ENCODE assay signal across 9 cellular contexts in the genomic region with DNA sequence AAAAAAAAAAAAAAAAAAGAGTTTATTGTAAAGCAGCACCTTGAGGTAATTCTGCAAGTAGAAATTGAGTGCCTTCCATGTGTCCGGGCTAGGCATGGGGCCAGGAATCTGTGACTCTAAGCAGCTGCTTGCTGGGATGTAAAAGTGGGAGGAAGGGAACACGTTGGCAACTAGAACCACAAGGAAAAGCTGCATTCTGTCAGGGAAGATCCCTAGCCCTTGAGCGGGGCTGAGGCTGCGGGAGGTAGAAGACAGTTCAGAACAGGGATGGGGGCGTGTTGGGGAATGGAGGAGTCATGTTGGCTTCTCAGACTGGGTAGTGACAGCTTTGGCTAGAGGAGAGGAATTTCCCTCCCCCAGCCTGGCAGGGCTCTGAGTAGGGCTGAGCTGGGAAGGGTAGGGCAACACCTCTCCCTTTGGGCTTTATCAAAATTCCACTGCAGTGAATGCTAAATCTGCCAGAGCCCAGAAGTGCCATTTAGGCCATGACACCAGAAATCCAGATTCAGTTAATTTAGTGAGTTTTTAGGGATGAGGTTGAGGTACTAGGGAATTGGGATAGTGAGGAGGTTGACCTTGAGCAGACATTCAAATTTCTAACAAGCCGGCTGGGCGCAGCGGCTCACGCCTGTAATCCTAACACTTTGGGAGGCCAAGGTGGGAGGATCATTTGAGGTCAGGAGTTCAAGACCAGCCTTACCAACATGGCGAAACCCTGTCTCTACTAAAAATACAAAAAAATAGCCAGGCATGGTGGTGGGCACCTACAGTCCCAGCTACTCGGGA. TPM values are rescaled to one million over a fixed set of nuclear protein-coding genes. Genes with fewer than 3 reads are reported as not detected.
A peak's percentile ranks its signal among the peaks of the same experiment; 100 is the strongest.
DNase-seq lines count a peak whose midpoint lies in the region; ATAC-seq, FAIRE-seq and TF ChIP-seq lines count a peak whose summit lies in the region.
"Had no signal": no experiment of that assay in that cellular context is flagged by ENCODE, and none has a peak within 500 bp of the region (broad histone marks: within the 10 kb centered on the region; RNA-seq: fewer than 3 reads in every experiment).

No MANE protein-coding gene starts in this region.

- no peaks in the 10 kb centered on the region for H3K27me3 Mint-ChIP-seq in CD8-positive, alpha-beta T cell (ENCODE audit: low read depth)

- no peak for FAIRE-seq in pancreas (lab: Jason Lieb, UNC)

- 22 to 27% methylated on average over 8 of the region's 11 CpGs for WGBS in gastroesophageal sphincter (ENCODE audit: low coverage in 1 of 2), 2 donors
- 32 to 37% methylated on average over 11 of the region's 11 CpGs for WGBS in pancreas, 2 donors

- intact Hi-C loops in pancreas (cut with DNase I): no loop called here
- intact Hi-C loops in CD8-positive, alpha-beta T cell (cut with DNase I, micrococcal nuclease): loop anchor here in 1 of 2 experiments (10.0 kb wide), 1 partner anchor 437 kb away; the partner anchor contains the start of genes ACAD10 and BRAP

- H3K4me3 ChIP-seq in RWPE2 (ENCODE audit: severe bottlenecking) (no peak overlapping the region), gastroesophageal sphincter (no peak overlapping the region), pancreas (no peak overlapping the region)
- H3K4me3 ChIP-seq in CD8-positive, alpha-beta T cell (ENCODE audit: low read depth, low read length): no peak overlapping the region

- H3K36me3 Mint-ChIP-seq in CD8-positive, alpha-beta T cell: no peaks in the 10 kb centered on the region
- peaks cover 9% of the 10 kb centered on the region for H3K36me3 Mint-ChIP-seq in stimulated activated effector memory CD8-positive, alpha-beta T cell treated with anti-CD3 and anti-CD28 coated beads, Interleukin-12 subunit alpha, Interleukin-12 subunit beta, amount 100 ng/mL, for 72 hours

- POLR2A ChIA-PET in CD8-positive, alpha-beta T cell (lab: Charles Lee): interaction anchor here (0.7 to 0.8 kb wide), 2 partner anchors 10 to 297 kb away, joined by 3 to 5 read pairs; partner anchors contain the start of gene PTPN11

- H3K9me3 ChIP-seq in RWPE2 (ENCODE audit: severe bottlenecking) (no peaks in the 10 kb centered on the region), gastroesophageal sphincter (no peaks in the 10 kb centered on the region), pancreas (no peaks in the 10 kb centered on the region)
- no peaks in the 10 kb centered on the region for H3K9me3 ChIP-seq in CD8-positive, alpha-beta T cell (ENCODE audit: low read length)

- H3K36me3 ChIP-seq in RWPE2 (ENCODE audit: low read depth) (no peaks in the 10 kb centered on the region), gastroesophageal sphincter (no peaks in the 10 kb centered on the region), pancreas (no peaks in the 10 kb centered on the region)
- H3K36me3 ChIP-seq in CD8-positive, alpha-beta T cell (ENCODE audit: insufficient read depth, low read length): no peaks in the 10 kb centered on the region

- ATAC-seq in RWPE2 (ENCODE audit: low read depth) (peak; percentile 37), gastroesophageal sphincter (peak; percentile 12), pancreas (peak; percentile 46 to 55 (median 48))
- no peak for ATAC-seq in CD8-positive, alpha-beta T cell
- no peak for ATAC-seq in stimulated activated effector memory CD8-positive, alpha-beta T cell treated with anti-CD3 and anti-CD28 coated beads, Interleukin-12 subunit alpha, Interleukin-12 subunit beta, amount 100 ng/mL, for 72 hours

- H3K4me1 ChIP-seq in RWPE2 (ENCODE audit: insufficient read depth, poor library complexity, severe bottlenecking) (peaks cover 29% of the 10 kb centered on the region), gastroesophageal sphincter (peaks cover 4 to 48% (median 22%) of the 10 kb centered on the region in 3 donors), pancreas (peaks cover 0 to 24% (median 5%) of the 10 kb centered on the region in 3 donors)
- peaks cover 15% of the 10 kb centered on the region for H3K4me1 ChIP-seq in CD8-positive, alpha-beta T cell (ENCODE audit: insufficient read depth, low read length)

- no peaks in the 10 kb centered on the region for H3K27me3 ChIP-seq in RWPE2 (ENCODE audit: insufficient read depth, poor library complexity, severe bottlenecking)
- H3K27me3 ChIP-seq in gastroesophageal sphincter: no peaks in the 10 kb centered on the region
- no peaks in the 10 kb centered on the region for H3K27me3 ChIP-seq in pancreas
- H3K27me3 ChIP-seq in CD8-positive, alpha-beta T cell (ENCODE audit: insufficient read depth, low read length): no peaks in the 10 kb centered on the region

- DNase-seq in DMS79 (lab: John Stamatoyannopoulos, UW) (peak; percentile 74), RWPE2 (ENCODE audit: low spot score) (peak; percentile 59), pancreas (peak; percentile 83 to 92 (median 88)), NOMO-1 treated with DMSO at 0.1 percent for 48 hours (lab: John Stamatoyannopoulos, UW; ENCODE audit: unreplicated experiment) (no peak), NCI-H345 treated with DMSO at 0.1 percent for 48 hours (lab: John Stamatoyannopoulos, UW; ENCODE audit: unreplicated experiment) (no peak)
- no peak for DNase-seq in CD8-positive, alpha-beta T cell
- DNase-seq in stimulated activated effector memory CD8-positive, alpha-beta T cell treated with anti-CD3 and anti-CD28 coated beads, Interleukin-12 subunit alpha, Interleukin-12 subunit beta, amount 100 ng/mL, for 72 hours (ENCODE audit: low spot score in 2 of 2): no peak

- no peak overlapping the region for H3K27ac Mint-ChIP-seq in CD8-positive, alpha-beta T cell
- no peak overlapping the region for H3K27ac Mint-ChIP-seq in stimulated activated effector memory CD8-positive, alpha-beta T cell treated with anti-CD3 and anti-CD28 coated beads, Interleukin-12 subunit alpha, Interleukin-12 subunit beta, amount 100 ng/mL, for 72 hours

- no peak for TF ChIP-seq CTCF in RWPE2 (IDR thresholded peaks at IDR 0.05; ENCODE audit: poor library complexity, severe bottlenecking)
- TF ChIP-seq CTCF in gastroesophageal sphincter (IDR thresholded peaks at IDR 0.05): no peak
- no peak for TF ChIP-seq CTCF in pancreas (IDR thresholded peaks at IDR 0.05)
- TF ChIP-seq CTCF in CD8-positive, alpha-beta T cell (IDR thresholded peaks at IDR 0.05): no peak

- no peak for TF ChIP-seq POLR2A in gastroesophageal sphincter (IDR thresholded peaks at IDR 0.05)

- H3K4me1 Mint-ChIP-seq in CD8-positive, alpha-beta T cell (ENCODE audit: low read depth): peaks cover 14% of the 10 kb centered on the region
- peaks cover 10% of the 10 kb centered on the region for H3K4me1 Mint-ChIP-seq in stimulated activated effector memory CD8-positive, alpha-beta T cell treated with anti-CD3 and anti-CD28 coated beads, Interleukin-12 subunit alpha, Interleukin-12 subunit beta, amount 100 ng/mL, for 72 hours

- H3K27ac ChIP-seq in RWPE2 (ENCODE audit: poor library complexity, severe bottlenecking): peak overlapping the region; percentile 55
- peak overlapping the region; percentile 80 to 97 (median 84) for H3K27ac ChIP-seq in gastroesophageal sphincter
- peak overlapping the region in 3 of 4 donors; percentile 15 to 69 (median 63) for H3K27ac ChIP-seq in pancreas
- no peak overlapping the region for H3K27ac ChIP-seq in CD8-positive, alpha-beta T cell (ENCODE audit: low read depth, low read length)

- H3K9me3 Mint-ChIP-seq in CD8-positive, alpha-beta T cell: no peaks in the 10 kb centered on the region
- no peaks in the 10 kb centered on the region for H3K9me3 Mint-ChIP-seq in stimulated activated effector memory CD8-positive, alpha-beta T cell treated with anti-CD3 and anti-CD28 coated beads, Interleukin-12 subunit alpha, Interleukin-12 subunit beta, amount 100 ng/mL, for 72 hours
- H3K9me3 Mint-ChIP-seq: neural crest cell had no signal

- CTCF ChIA-PET in CD8-positive, alpha-beta T cell (lab: Charles Lee): no interaction called here

- H3K4me3 Mint-ChIP-seq in CD8-positive, alpha-beta T cell: no peak overlapping the region
- H3K4me3 Mint-ChIP-seq in stimulated activated effector memory CD8-positive, alpha-beta T cell treated with anti-CD3 and anti-CD28 coated beads, Interleukin-12 subunit alpha, Interleukin-12 subunit beta, amount 100 ng/mL, for 72 hours: no peak overlapping the region

- TF ChIP-seq EP300 in gastroesophageal sphincter (IDR thresholded peaks at IDR 0.05): no peak

RNA-seq across cellular contexts. Expression of gene TRAFD1, which starts 3.4 kb away (rescaled TPM):
- total RNA-seq in gastroesophageal sphincter (10 to 100 TPM; 28.2 to 37.7 (median 30.2) TPM), pancreas (10 to 100 TPM in 2 of 6 donors, 1 to 10 TPM in 4; 5.9 to 18.2 (median 8.5) TPM)
- polyA plus RNA-seq in pancreas: 10 to 100 TPM in 1 of 2 donors, 1 to 10 TPM in 1; 6.4 to 10.2 TPM
- 10 to 100 TPM; 21.1 to 25.4 TPM for total RNA-seq in CD8-positive, alpha-beta T cell

RNA-seq across cellular contexts. Expression of gene NAA25, which starts 13.4 kb away (rescaled TPM):
- total RNA-seq in gastroesophageal sphincter (10 to 100 TPM; 11.1 to 22.6 (median 17.3) TPM), pancreas (10 to 100 TPM in 5 of 6 donors, 1 to 10 TPM in 1; 7.6 to 14.1 (median 12.5) TPM)
- polyA plus RNA-seq in pancreas: 1 to 10 TPM; 5.0 to 7.0 TPM
- 10 to 100 TPM; 35.1 to 35.3 TPM for total RNA-seq in CD8-positive, alpha-beta T cell

Comparison
In these comparisons a context has a peak if more than half of its experiments do, and no peak if none do; other contexts are left out.
1. DNase-seq: peak in DMS79 (single experiment), RWPE2 (single experiment) and pancreas (6 of 6); none in CD8-positive, alpha-beta T cell (0 of 7), stimulated activated effector memory CD8-positive, alpha-beta T cell treated with anti-CD3 and anti-CD28 coated beads, Interleukin-12 subunit alpha, Interleukin-12 subunit beta, amount 100 ng/mL, for 72 hours (0 of 2), NOMO-1 treated with DMSO at 0.1 percent for 48 hours (single experiment) and NCI-H345 treated with DMSO at 0.1 percent for 48 hours (single experiment).
2. ATAC-seq: peak in RWPE2 (single experiment), gastroesophageal sphincter (single experiment) and pancreas (4 of 4); none in CD8-positive, alpha-beta T cell (single experiment) and stimulated activated effector memory CD8-positive, alpha-beta T cell treated with anti-CD3 and anti-CD28 coated beads, Interleukin-12 subunit alpha, Interleukin-12 subunit beta, amount 100 ng/mL, for 72 hours (single experiment).